In genomic region chr3:13037458-13038117, GRCh38 we compare ENCODE assay signal across 25 cellular contexts.
"Had no signal": no experiment of that assay in that cellular context is flagged by ENCODE, and none has a peak within 500 bp of the region (broad histone marks: within the 10 kb centered on the region; RNA-seq: fewer than 3 reads in every experiment).

No MANE protein-coding gene starts in this region.

- H3K27me3 ChIP-seq: gastrocnemius medialis, neural progenitor cell, right atrium auricular region, sigmoid colon, spleen, suprapubic skin, transverse colon, upper lobe of right lung, uterus had no signal

- H3K9ac ChIP-seq: neural progenitor cell, parathyroid adenoma had no signal

- H3K27ac Mint-ChIP-seq: effector memory CD8-positive, alpha-beta T cell; naive thymus-derived CD4-positive, alpha-beta T cell; nephron; neural progenitor cell; stimulated activated memory B cell treated with anti-CD40 and anti-IgM and Interleukin-4, amounts not matched to agents 10 μg/mL and 1 μg/mL and 100 μg/mL, for 72 hours; stimulated activated naive CD8-positive, alpha-beta T cell treated with anti-CD3 and anti-CD28 coated beads, Interleukin-15, Interleukin-2, amounts not matched to agents 100 ng/mL and 50 ng/mL, for 24 hours had no signal

- H3K9me3 Mint-ChIP-seq: effector memory CD8-positive, alpha-beta T cell; naive thymus-derived CD4-positive, alpha-beta T cell; nephron; neural progenitor cell; stimulated activated memory B cell treated with anti-CD40 and anti-IgM and Interleukin-4, amounts not matched to agents 10 μg/mL and 1 μg/mL and 100 μg/mL, for 72 hours; stimulated activated naive CD8-positive, alpha-beta T cell treated with anti-CD3 and anti-CD28 coated beads, Interleukin-15, Interleukin-2, amounts not matched to agents 100 ng/mL and 50 ng/mL, for 24 hours had no signal

- H3K4me2 ChIP-seq: neural progenitor cell had no signal

- ATAC-seq: effector memory CD8-positive, alpha-beta T cell; gastrocnemius medialis; left lobe of liver; naive thymus-derived CD4-positive, alpha-beta T cell; stimulated activated memory B cell treated with anti-CD40 and anti-IgM and Interleukin-4, amounts not matched to agents 10 μg/mL and 1 μg/mL and 100 μg/mL, for 72 hours; upper lobe of right lung had no signal

- H3K9me3 ChIP-seq: gastrocnemius medialis, prostate gland, right atrium auricular region, sigmoid colon, spleen, suprapubic skin, transverse colon, upper lobe of right lung, uterus had no signal

- H3K27me3 Mint-ChIP-seq: effector memory CD8-positive, alpha-beta T cell; stimulated activated memory B cell treated with anti-CD40 and anti-IgM and Interleukin-4, amounts not matched to agents 10 μg/mL and 1 μg/mL and 100 μg/mL, for 72 hours; stimulated activated naive CD8-positive, alpha-beta T cell treated with anti-CD3 and anti-CD28 coated beads, Interleukin-15, Interleukin-2, amounts not matched to agents 100 ng/mL and 50 ng/mL, for 24 hours had no signal

- H3K4me1 ChIP-seq: gastrocnemius medialis, parathyroid adenoma, prostate gland, sigmoid colon, suprapubic skin, transverse colon, upper lobe of right lung, uterus had no signal

- FAIRE-seq: endometrium, kidney had no signal

- H3K36me3 ChIP-seq: gastrocnemius medialis, neural progenitor cell, prostate gland, right atrium auricular region, sigmoid colon, suprapubic skin, transverse colon, upper lobe of right lung, uterus had no signal

- H3K4me3 Mint-ChIP-seq: effector memory CD8-positive, alpha-beta T cell; naive thymus-derived CD4-positive, alpha-beta T cell; nephron; neural progenitor cell; stimulated activated memory B cell treated with anti-CD40 and anti-IgM and Interleukin-4, amounts not matched to agents 10 μg/mL and 1 μg/mL and 100 μg/mL, for 72 hours; stimulated activated naive CD8-positive, alpha-beta T cell treated with anti-CD3 and anti-CD28 coated beads, Interleukin-15, Interleukin-2, amounts not matched to agents 100 ng/mL and 50 ng/mL, for 24 hours had no signal

- H3K79me2 ChIP-seq: parathyroid adenoma had no signal

- H2AFZ ChIP-seq: neural progenitor cell, parathyroid adenoma had no signal

- H3K4me3 ChIP-seq: coronary artery, gastrocnemius medialis, lung, neural progenitor cell, prostate gland, right atrium auricular region, sigmoid colon, spleen, suprapubic skin, transverse colon, upper lobe of right lung, uterus had no signal

- H3K27ac ChIP-seq: coronary artery, gastrocnemius medialis, neural progenitor cell, parathyroid adenoma, prostate gland, right atrium auricular region, sigmoid colon, spleen, suprapubic skin, transverse colon, upper lobe of right lung, uterus had no signal

- H3K36me3 Mint-ChIP-seq: naive thymus-derived CD4-positive, alpha-beta T cell; neural progenitor cell had no signal

- DNase-seq: effector memory CD8-positive, alpha-beta T cell; gastrocnemius medialis; head of caudate nucleus; mesendoderm; midbrain; naive thymus-derived CD4-positive, alpha-beta T cell; sigmoid colon; spleen; stimulated activated CD4-positive, alpha-beta T cell treated with anti-CD3 and anti-CD28 coated beads, Interleukin-4, amount 100 ng/mL, for 4 hours; transverse colon; upper lobe of right lung; uterus had no signal
